ENCODE assay signal across 1 cellular context in the genomic region with DNA sequence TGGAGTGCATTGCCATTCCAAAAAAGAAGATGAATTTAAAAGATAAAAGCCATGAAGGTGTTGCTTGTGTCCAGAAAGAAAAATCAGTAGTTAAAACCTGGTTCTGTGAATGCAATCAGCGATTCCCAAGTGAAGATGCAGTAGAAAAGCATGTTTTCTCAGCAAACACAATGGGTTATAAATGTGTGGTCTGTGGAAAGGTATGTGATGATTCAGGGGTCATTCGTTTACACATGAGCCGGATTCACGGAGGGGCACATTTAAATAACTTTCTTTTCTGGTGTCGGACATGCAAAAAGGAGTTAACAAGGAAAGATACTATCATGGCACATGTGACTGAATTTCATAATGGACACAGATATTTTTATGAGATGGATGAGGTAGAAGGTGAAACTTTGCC.
TF ChIP-seq lines count a peak whose summit lies in the region.

No MANE protein-coding gene starts in this region.

TF ChIP-seq in K562, 482 proteins besides CTCF, POLR2A, EP300 and RAD21:
- TF ChIP-seq FOXM1 (IDR thresholded peaks at IDR 0.05; ENCODE audit: low read depth) = no peak
- TF ChIP-seq FOXM1 (CRISPR knock-in tag; IDR thresholded peaks at IDR 0.05; ENCODE audit: low read depth) = no peak
- no peak for TF ChIP-seq ZNF79 (CRISPR knock-in tag; IDR thresholded peaks at IDR 0.05; ENCODE audit: low read depth)
- no peak for TF ChIP-seq ZNF431 (CRISPR knock-in tag; IDR thresholded peaks at IDR 0.05)
- TF ChIP-seq ETV6 (IDR thresholded peaks at IDR 0.05; ENCODE audit: borderline replicate concordance in 1 of 2, low read depth in 2 of 2, low read length in 1 of 2) = no peak
- TF ChIP-seq ETV6 (CRISPR knock-in tag; IDR thresholded peaks at IDR 0.05; ENCODE audit: borderline replicate concordance) = no peak
- no peak for TF ChIP-seq BHLHE40 (IDR thresholded peaks at IDR 0.05; ENCODE audit: low read length)
- no peak for TF ChIP-seq MAFF (IDR thresholded peaks at IDR 0.05; ENCODE audit: low read length)
- TF ChIP-seq DNMT1 (IDR thresholded peaks at IDR 0.05) = no peak
- TF ChIP-seq SMARCB1 (IDR thresholded peaks at IDR 0.05; ENCODE audit: insufficient read length, low read depth) = no peak
- no peak for TF ChIP-seq BRCA1 (IDR thresholded peaks at IDR 0.05)
- TF ChIP-seq BRCA1 (CRISPR knock-in tag; IDR thresholded peaks at IDR 0.05) = no peak
- no peak for TF ChIP-seq CC2D1A (IDR thresholded peaks at IDR 0.05)
